In genomic region chr14:65170768-65171251, GRCh38 we compare ENCODE assay signal across 7 cellular contexts.
DNase-seq lines count a peak whose midpoint lies in the region; ATAC-seq and TF ChIP-seq lines count a peak whose summit lies in the region.

No MANE protein-coding gene starts in this region.

- no peaks in the 10 kb centered on the region for H4K20me1 ChIP-seq in fibroblast of lung (ENCODE audit: control insufficient read depth, extremely low read depth, insufficient read depth, low read length)

- H3K9ac ChIP-seq in fibroblast of lung (ENCODE audit: insufficient read depth, low read length) = peak overlapping the region; percentile 18

- ATAC-seq in GM19023 (IDR thresholded peaks at IDR 0.05; ENCODE audit: unreplicated experiment) = peak; percentile 39

- H3K4me1 Mint-ChIP-seq in type B pancreatic cell (ENCODE audit: unreplicated experiment) = peaks cover 24% of the 10 kb centered on the region

- H3K27me3 ChIP-seq in fibroblast of lung (ENCODE audit: control insufficient read depth, insufficient read depth, low read length) = no peaks in the 10 kb centered on the region

- TF ChIP-seq CTCF in fibroblast of lung (conservative IDR thresholded peaks at IDR 0.05 in 1 of 2, IDR thresholded peaks at IDR 0.05 in 1 of 2; ENCODE audit: low read depth in 1 of 2, low read length in 2 of 2) = peak; percentile 46 to 52
- TF ChIP-seq CTCF in type B pancreatic cell (conservative IDR thresholded peaks at IDR 0.05) = peak; percentile 64

- peak; percentile 14 for DNase-seq in NCI-H526 treated with DMSO at 0.1 percent for 48 hours (lab: John Stamatoyannopoulos, UW)
- peak; percentile 37 for DNase-seq in activated T-cell treated with anti-CD3 and anti-CD28 coated beads, Interleukin-2, amount 50 U/mL, for 1 hour
- peak; percentile 75 to 89 for DNase-seq in fibroblast of lung (ENCODE audit: low read depth in 2 of 2)
- peak in 49 of 56 donors; percentile 12 to 81 (median 57) for DNase-seq in nucleus accumbens (lab: John Stamatoyannopoulos, UW)
- no peak for DNase-seq in type B pancreatic cell (ENCODE audit: extremely low spot score, unreplicated experiment)
- DNase-seq in NCI-H446 treated with DMSO at 0.1 percent for 48 hours (lab: John Stamatoyannopoulos, UW) = no peak

- H3K4me2 ChIP-seq in fibroblast of lung (ENCODE audit: extremely low read depth, insufficient read depth, low read length) = peak overlapping the region; percentile 73

- no peaks in the 10 kb centered on the region for H3K36me3 Mint-ChIP-seq in type B pancreatic cell

- peak overlapping the region; percentile 83 for H3K4me3 Mint-ChIP-seq in type B pancreatic cell

- H3K79me2 ChIP-seq in fibroblast of lung (ENCODE audit: control insufficient read depth, insufficient read depth, low read length) = no peaks in the 10 kb centered on the region

- peaks cover 7% of the 10 kb centered on the region for H3K4me1 ChIP-seq in fibroblast of lung (ENCODE audit: control insufficient read depth, extremely low read depth, insufficient read depth, low read length)

- H3K9me3 Mint-ChIP-seq in type B pancreatic cell = no peaks in the 10 kb centered on the region

- peak overlapping the region; percentile 82 for H2AFZ ChIP-seq in fibroblast of lung (ENCODE audit: low read length)

- no peaks in the 10 kb centered on the region for H3K36me3 ChIP-seq in fibroblast of lung (ENCODE audit: control insufficient read depth, insufficient read depth, low read length)

- H3K4me3 ChIP-seq in fibroblast of lung (replicated peaks in 1 of 4; ENCODE audit: control extremely low read depth in 1 of 4, insufficient read depth in 1 of 4, low read depth in 3 of 4, low read length in 4 of 4) = peak overlapping the region in 3 of 4 experiments; percentile 6 to 46 (median 43)

- H3K27ac ChIP-seq in fibroblast of lung (ENCODE audit: insufficient read depth, low read length) = peak overlapping the region; percentile 18

- peak overlapping the region; percentile 69 for H3K27ac Mint-ChIP-seq in type B pancreatic cell

- H3K9me3 ChIP-seq in fibroblast of lung (ENCODE audit: control insufficient read depth, insufficient read depth, low read depth, low read length) = no peaks in the 10 kb centered on the region

- no peaks in the 10 kb centered on the region for H3K27me3 Mint-ChIP-seq in type B pancreatic cell

Comparison
In these comparisons a context has a peak if more than half of its experiments do, and no peak if none do; other contexts are left out.
1. DNase-seq: peak in NCI-H526 treated with DMSO at 0.1 percent for 48 hours (single experiment), activated T-cell treated with anti-CD3 and anti-CD28 coated beads, Interleukin-2, amount 50 U/mL, for 1 hour (single experiment), fibroblast of lung (2 of 2) and nucleus accumbens (49 of 56); none in type B pancreatic cell (single experiment) and NCI-H446 treated with DMSO at 0.1 percent for 48 hours (single experiment).